1 cellular context compared by ENCODE assay signal in genomic region chr15:89070197-89071124, GRCh38.
TF ChIP-seq lines count a peak whose summit lies in the region.

No MANE protein-coding gene starts in this region.

TF ChIP-seq in K562, 482 proteins besides CTCF, POLR2A, EP300 and RAD21 (continued from another document and continues in another):
- peak; percentile 72 for TF ChIP-seq ZNF592 (IDR thresholded peaks at IDR 0.05)
- no peak for TF ChIP-seq RBM15 (IDR thresholded peaks at IDR 0.05; ENCODE audit: insufficient read depth, low read length)
- no peak for TF ChIP-seq XRCC4 (IDR thresholded peaks at IDR 0.05; ENCODE audit: extremely low read depth, insufficient read depth, insufficient read length)
- TF ChIP-seq DNMT1 (IDR thresholded peaks at IDR 0.05): no peak
- no peak for TF ChIP-seq ZNF217 (CRISPR knock-in tag; IDR thresholded peaks at IDR 0.05)
- no peak for TF ChIP-seq CHD1 (IDR thresholded peaks at IDR 0.05; ENCODE audit: low read length)
- TF ChIP-seq SMAD1 (IDR thresholded peaks at IDR 0.05; ENCODE audit: low read depth, low read length, partially characterized antibody): no peak
- TF ChIP-seq POLR2B (IDR thresholded peaks at IDR 0.05; ENCODE audit: low read depth, partially characterized antibody): no peak
- TF ChIP-seq RBM39 (optimal IDR thresholded peaks at IDR 0.05; ENCODE audit: low read depth, low read length): no peak
- TF ChIP-seq STAT6 (CRISPR knock-in tag; IDR thresholded peaks at IDR 0.05): no peak
- TF ChIP-seq ATF4 (CRISPR knock-in tag; IDR thresholded peaks at IDR 0.05): no peak
- TF ChIP-seq ZMIZ1 (IDR thresholded peaks at IDR 0.05; ENCODE audit: low read depth in 2 of 2, low read length in 2 of 2): no peak
- no peak for TF ChIP-seq LARP7 (IDR thresholded peaks at IDR 0.05)
- no peak for TF ChIP-seq SP2 (IDR thresholded peaks at IDR 0.05; ENCODE audit: extremely low read depth, low read depth, low read length, poor library complexity, severe bottlenecking)
- no peak for TF ChIP-seq ZNF444 (CRISPR knock-in tag; IDR thresholded peaks at IDR 0.05)
- TF ChIP-seq CBFA2T2 (conservative IDR thresholded peaks at IDR 0.05): peak; percentile 43; the same call in 1 of the 2 replicates
- no peak for TF ChIP-seq FOXO4 (CRISPR knock-in tag; IDR thresholded peaks at IDR 0.05)
- no peak for TF ChIP-seq ELF4 (CRISPR knock-in tag; IDR thresholded peaks at IDR 0.05)
- TF ChIP-seq ZBTB2 (IDR thresholded peaks at IDR 0.05): no peak
- no peak for TF ChIP-seq ZNF699 (CRISPR knock-in tag; IDR thresholded peaks at IDR 0.05; ENCODE audit: insufficient replicate concordance)
- TF ChIP-seq SREBF2 (CRISPR knock-in tag; IDR thresholded peaks at IDR 0.05): no peak
- no peak for TF ChIP-seq ARID2 (IDR thresholded peaks at IDR 0.05)
- TF ChIP-seq HIVEP1 (CRISPR knock-in tag; IDR thresholded peaks at IDR 0.05): no peak
- TF ChIP-seq KLF6 (CRISPR knock-in tag; IDR thresholded peaks at IDR 0.05; ENCODE audit: borderline replicate concordance): no peak
- TF ChIP-seq FUS (optimal IDR thresholded peaks at IDR 0.05; ENCODE audit: low read depth, low read length): no peak
- no peak for TF ChIP-seq ZBTB26 (CRISPR knock-in tag; IDR thresholded peaks at IDR 0.05)
- no peak for TF ChIP-seq PHF21A (IDR thresholded peaks at IDR 0.05; ENCODE audit: borderline replicate concordance, low read depth)
- peak; percentile 60; the same call in 1 of the 2 replicates for TF ChIP-seq PML (IDR thresholded peaks at IDR 0.05; ENCODE audit: low read length)
- no peak for TF ChIP-seq ZNF134 (CRISPR knock-in tag; conservative IDR thresholded peaks at IDR 0.05)
- TF ChIP-seq ZNF785 (CRISPR knock-in tag; IDR thresholded peaks at IDR 0.05): no peak
- no peak for TF ChIP-seq NFIX (CRISPR knock-in tag; IDR thresholded peaks at IDR 0.05; ENCODE audit: low read depth)
- TF ChIP-seq ZNF655 (CRISPR knock-in tag; IDR thresholded peaks at IDR 0.05): no peak
- no peak for TF ChIP-seq ZNF143 (CRISPR knock-in tag; IDR thresholded peaks at IDR 0.05)
- TF ChIP-seq TGIF2 (CRISPR knock-in tag; IDR thresholded peaks at IDR 0.05): no peak
- no peak for TF ChIP-seq BRD4 (IDR thresholded peaks at IDR 0.05)
- TF ChIP-seq MXI1 (IDR thresholded peaks at IDR 0.05; ENCODE audit: low read depth, low read length): no peak
- no peak for TF ChIP-seq TFE3 (CRISPR knock-in tag; IDR thresholded peaks at IDR 0.05)
- no peak for TF ChIP-seq CTCFL (IDR thresholded peaks at IDR 0.05; ENCODE audit: borderline replicate concordance, insufficient read depth, low read depth, low read length, poor library complexity, severe bottlenecking)
